Comparison of ENCODE assay signal across 1 cellular context in genomic region chr9:121622842-121623203, GRCh38.
TF ChIP-seq lines count a peak whose summit lies in the region.

No MANE protein-coding gene starts in this region.

TF ChIP-seq in A549, 52 proteins besides CTCF, POLR2A, EP300 and RAD21:
- no peak for TF ChIP-seq ESRRA (IDR thresholded peaks at IDR 0.05; ENCODE audit: borderline replicate concordance, low read length)
- TF ChIP-seq MYC (IDR thresholded peaks at IDR 0.05; ENCODE audit: borderline replicate concordance, low read length), result no peak
- TF ChIP-seq RFX5 (IDR thresholded peaks at IDR 0.05), result no peak
- TF ChIP-seq GATA3 (IDR thresholded peaks at IDR 0.05; ENCODE audit: borderline replicate concordance), result no peak
- TF ChIP-seq FOSB (CRISPR knock-in tag; IDR thresholded peaks at IDR 0.05), result no peak
- TF ChIP-seq HES2 (IDR thresholded peaks at IDR 0.05), result no peak
- TF ChIP-seq TP53 (CRISPR knock-in tag; IDR thresholded peaks at IDR 0.05), result no peak
- no peak for TF ChIP-seq CBX2 (IDR thresholded peaks at IDR 0.05; ENCODE audit: borderline replicate concordance, low read depth)
- no peak for TF ChIP-seq ZSCAN20 (CRISPR knock-in tag; IDR thresholded peaks at IDR 0.05)
- TF ChIP-seq ELK1 (IDR thresholded peaks at IDR 0.05; ENCODE audit: low read depth, low read length), result no peak
TF ChIP-seq in A549: peak in this region for 0.
